Comparison of ENCODE assay signal across 1 cellular context in genomic region chr5:116763987-116764866, GRCh38.
TF ChIP-seq lines count a peak whose summit lies in the region.

No MANE protein-coding gene starts in this region.

TF ChIP-seq in GM12878, 131 proteins besides CTCF, POLR2A, EP300 and RAD21 (continued from another document and continues in another):
- no peak for TF ChIP-seq NKRF (conservative IDR thresholded peaks at IDR 0.05)
- no peak for TF ChIP-seq IRF3 (IDR thresholded peaks at IDR 0.05)
- TF ChIP-seq ZNF207 (IDR thresholded peaks at IDR 0.05; ENCODE audit: borderline replicate concordance): no peak; the same call in 1 of the 2 replicates
- no peak for TF ChIP-seq USF1 (IDR thresholded peaks at IDR 0.05; ENCODE audit: borderline replicate concordance, extremely low read length, insufficient read depth, low read depth, low read length)
- TF ChIP-seq E4F1 (IDR thresholded peaks at IDR 0.05; ENCODE audit: borderline replicate concordance, partially characterized antibody): no peak
- peak; percentile 90 for TF ChIP-seq MXI1 (IDR thresholded peaks at IDR 0.05; ENCODE audit: low read depth, low read length)
- TF ChIP-seq HDAC6 (IDR thresholded peaks at IDR 0.05; ENCODE audit: unreplicated experiment): no peak
- no peak for TF ChIP-seq NFXL1 (IDR thresholded peaks at IDR 0.05; ENCODE audit: borderline replicate concordance)
- TF ChIP-seq CHD1 (IDR thresholded peaks at IDR 0.05; ENCODE audit: low read depth, low read length): no peak
- TF ChIP-seq FOXK2 (IDR thresholded peaks at IDR 0.05): no peak
- TF ChIP-seq NR2F1 (conservative IDR thresholded peaks at IDR 0.05): peak; percentile 58
- TF ChIP-seq, protein P1, sequence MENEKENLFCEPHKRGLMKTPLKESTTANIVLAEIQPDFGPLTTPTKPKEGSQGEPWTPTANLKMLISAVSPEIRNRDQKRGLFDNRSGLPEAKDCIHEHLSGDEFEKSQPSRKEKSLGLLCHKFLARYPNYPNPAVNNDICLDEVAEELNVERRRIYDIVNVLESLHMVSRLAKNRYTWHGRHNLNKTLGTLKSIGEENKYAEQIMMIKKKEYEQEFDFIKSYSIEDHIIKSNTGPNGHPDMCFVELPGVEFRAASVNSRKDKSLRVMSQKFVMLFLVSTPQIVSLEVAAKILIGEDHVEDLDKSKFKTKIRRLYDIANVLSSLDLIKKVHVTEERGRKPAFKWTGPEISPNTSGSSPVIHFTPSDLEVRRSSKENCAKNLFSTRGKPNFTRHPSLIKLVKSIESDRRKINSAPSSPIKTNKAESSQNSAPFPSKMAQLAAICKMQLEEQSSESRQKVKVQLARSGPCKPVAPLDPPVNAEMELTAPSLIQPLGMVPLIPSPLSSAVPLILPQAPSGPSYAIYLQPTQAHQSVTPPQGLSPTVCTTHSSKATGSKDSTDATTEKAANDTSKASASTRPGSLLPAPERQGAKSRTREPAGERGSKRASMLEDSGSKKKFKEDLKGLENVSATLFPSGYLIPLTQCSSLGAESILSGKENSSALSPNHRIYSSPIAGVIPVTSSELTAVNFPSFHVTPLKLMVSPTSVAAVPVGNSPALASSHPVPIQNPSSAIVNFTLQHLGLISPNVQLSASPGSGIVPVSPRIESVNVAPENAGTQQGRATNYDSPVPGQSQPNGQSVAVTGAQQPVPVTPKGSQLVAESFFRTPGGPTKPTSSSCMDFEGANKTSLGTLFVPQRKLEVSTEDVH (IDR thresholded peaks at IDR 0.05; ENCODE audit: low read depth, partially characterized antibody): peak; percentile 75
- TF ChIP-seq BCL11A (IDR thresholded peaks at IDR 0.05; ENCODE audit: low read depth, low read length): peak; percentile 92
- no peak for TF ChIP-seq HDGF (IDR thresholded peaks at IDR 0.05)
- no peak for TF ChIP-seq CHD4 (IDR thresholded peaks at IDR 0.05)
- TF ChIP-seq RAD51 (IDR thresholded peaks at IDR 0.05): peak; percentile 52; the same call in 1 of the 2 replicates
- TF ChIP-seq CEBPB (IDR thresholded peaks at IDR 0.05; ENCODE audit: borderline replicate concordance in 1 of 2, low read depth in 2 of 2, low read length in 2 of 2): peak; percentile 59 to 69; a peak in 2 of 4 replicates
- TF ChIP-seq ZZZ3 (IDR thresholded peaks at IDR 0.05; ENCODE audit: control insufficient read depth, insufficient read length, low read depth): no peak
- no peak for TF ChIP-seq SPI1 (IDR thresholded peaks at IDR 0.05; ENCODE audit: borderline replicate concordance, insufficient read depth, low read depth, low read length)
- TF ChIP-seq ZNF24 (IDR thresholded peaks at IDR 0.05): peak; percentile 10; the same call in 1 of the 2 replicates
- TF ChIP-seq IRF4 (IDR thresholded peaks at IDR 0.05; ENCODE audit: low read depth, low read length): peak; percentile 83
- TF ChIP-seq RFX5 (IDR thresholded peaks at IDR 0.05; ENCODE audit: low read depth, low read length): no peak
- TF ChIP-seq CHD2 (IDR thresholded peaks at IDR 0.05; ENCODE audit: borderline replicate concordance, low read depth, low read length): peak; percentile 79; the same call in 1 of the 2 replicates
- peak; percentile 72 for TF ChIP-seq CREB1 (IDR thresholded peaks at IDR 0.05; ENCODE audit: low read depth)
- peak; percentile 9; the same call in 1 of the 2 replicates for TF ChIP-seq GABPA (IDR thresholded peaks at IDR 0.05; ENCODE audit: low read depth)
- TF ChIP-seq, protein P2, sequence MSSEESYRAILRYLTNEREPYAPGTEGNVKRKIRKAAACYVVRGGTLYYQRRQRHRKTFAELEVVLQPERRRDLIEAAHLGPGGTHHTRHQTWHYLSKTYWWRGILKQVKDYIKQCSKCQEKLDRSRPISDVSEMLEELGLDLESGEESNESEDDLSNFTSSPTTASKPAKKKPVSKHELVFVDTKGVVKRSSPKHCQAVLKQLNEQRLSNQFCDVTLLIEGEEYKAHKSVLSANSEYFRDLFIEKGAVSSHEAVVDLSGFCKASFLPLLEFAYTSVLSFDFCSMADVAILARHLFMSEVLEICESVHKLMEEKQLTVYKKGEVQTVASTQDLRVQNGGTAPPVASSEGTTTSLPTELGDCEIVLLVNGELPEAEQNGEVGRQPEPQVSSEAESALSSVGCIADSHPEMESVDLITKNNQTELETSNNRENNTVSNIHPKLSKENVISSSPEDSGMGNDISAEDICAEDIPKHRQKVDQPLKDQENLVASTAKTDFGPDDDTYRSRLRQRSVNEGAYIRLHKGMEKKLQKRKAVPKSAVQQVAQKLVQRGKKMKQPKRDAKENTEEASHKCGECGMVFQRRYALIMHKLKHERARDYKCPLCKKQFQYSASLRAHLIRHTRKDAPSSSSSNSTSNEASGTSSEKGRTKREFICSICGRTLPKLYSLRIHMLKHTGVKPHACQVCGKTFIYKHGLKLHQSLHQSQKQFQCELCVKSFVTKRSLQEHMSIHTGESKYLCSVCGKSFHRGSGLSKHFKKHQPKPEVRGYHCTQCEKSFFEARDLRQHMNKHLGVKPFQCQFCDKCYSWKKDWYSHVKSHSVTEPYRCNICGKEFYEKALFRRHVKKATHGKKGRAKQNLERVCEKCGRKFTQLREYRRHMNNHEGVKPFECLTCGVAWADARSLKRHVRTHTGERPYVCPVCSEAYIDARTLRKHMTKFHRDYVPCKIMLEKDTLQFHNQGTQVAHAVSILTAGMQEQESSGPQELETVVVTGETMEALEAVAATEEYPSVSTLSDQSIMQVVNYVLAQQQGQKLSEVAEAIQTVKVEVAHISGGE (CRISPR knock-in tag; IDR thresholded peaks at IDR 0.05): no peak
- peak; percentile 90 for TF ChIP-seq POLR2AphosphoS2 (IDR thresholded peaks at IDR 0.05; ENCODE audit: low read depth, low read length)
- no peak for TF ChIP-seq YBX1 (IDR thresholded peaks at IDR 0.05)
- TF ChIP-seq SMAD1 (IDR thresholded peaks at IDR 0.05; ENCODE audit: low read depth, partially characterized antibody): peak; percentile 96
- peak; percentile 94 for TF ChIP-seq ATF7 (IDR thresholded peaks at IDR 0.05; ENCODE audit: low read depth)
- TF ChIP-seq TARDBP (IDR thresholded peaks at IDR 0.05; ENCODE audit: borderline replicate concordance): peak; percentile 71; the same call in 1 of the 2 replicates
- no peak for TF ChIP-seq SREBF2 (IDR thresholded peaks at IDR 0.05; ENCODE audit: low read length)
- TF ChIP-seq, protein P3, sequence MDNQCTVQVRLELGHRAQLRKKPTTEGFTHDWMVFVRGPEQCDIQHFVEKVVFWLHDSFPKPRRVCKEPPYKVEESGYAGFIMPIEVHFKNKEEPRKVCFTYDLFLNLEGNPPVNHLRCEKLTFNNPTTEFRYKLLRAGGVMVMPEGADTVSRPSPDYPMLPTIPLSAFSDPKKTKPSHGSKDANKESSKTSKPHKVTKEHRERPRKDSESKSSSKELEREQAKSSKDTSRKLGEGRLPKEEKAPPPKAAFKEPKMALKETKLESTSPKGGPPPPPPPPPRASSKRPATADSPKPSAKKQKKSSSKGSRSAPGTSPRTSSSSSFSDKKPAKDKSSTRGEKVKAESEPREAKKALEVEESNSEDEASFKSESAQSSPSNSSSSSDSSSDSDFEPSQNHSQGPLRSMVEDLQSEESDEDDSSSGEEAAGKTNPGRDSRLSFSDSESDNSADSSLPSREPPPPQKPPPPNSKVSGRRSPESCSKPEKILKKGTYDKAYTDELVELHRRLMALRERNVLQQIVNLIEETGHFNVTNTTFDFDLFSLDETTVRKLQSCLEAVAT (IDR thresholded peaks at IDR 0.05): peak; percentile 99
- peak; percentile 98 for TF ChIP-seq RELA (IDR thresholded peaks at IDR 0.05; ENCODE audit: borderline replicate concordance, partially characterized antibody)
- no peak for TF ChIP-seq ASH2L (IDR thresholded peaks at IDR 0.05; ENCODE audit: borderline replicate concordance, low read depth)
- no peak for TF ChIP-seq KAT2A (conservative IDR thresholded peaks at IDR 0.05; ENCODE audit: control insufficient read depth, low read depth, low read length)
- TF ChIP-seq MYC (IDR thresholded peaks at IDR 0.05; ENCODE audit: insufficient read depth, insufficient read length, insufficient replicate concordance, low read length, severe bottlenecking): no peak
- TF ChIP-seq YY1 (IDR thresholded peaks at IDR 0.05; ENCODE audit: low read depth, low read length): peak; percentile 53; the same call in 1 of the 2 replicates
- TF ChIP-seq REST (IDR thresholded peaks at IDR 0.05; ENCODE audit: low read depth, low read length): no peak
- no peak for TF ChIP-seq NRF1 (conservative IDR thresholded peaks at IDR 0.05; ENCODE audit: low read depth, low read length)
- TF ChIP-seq, protein P4, sequence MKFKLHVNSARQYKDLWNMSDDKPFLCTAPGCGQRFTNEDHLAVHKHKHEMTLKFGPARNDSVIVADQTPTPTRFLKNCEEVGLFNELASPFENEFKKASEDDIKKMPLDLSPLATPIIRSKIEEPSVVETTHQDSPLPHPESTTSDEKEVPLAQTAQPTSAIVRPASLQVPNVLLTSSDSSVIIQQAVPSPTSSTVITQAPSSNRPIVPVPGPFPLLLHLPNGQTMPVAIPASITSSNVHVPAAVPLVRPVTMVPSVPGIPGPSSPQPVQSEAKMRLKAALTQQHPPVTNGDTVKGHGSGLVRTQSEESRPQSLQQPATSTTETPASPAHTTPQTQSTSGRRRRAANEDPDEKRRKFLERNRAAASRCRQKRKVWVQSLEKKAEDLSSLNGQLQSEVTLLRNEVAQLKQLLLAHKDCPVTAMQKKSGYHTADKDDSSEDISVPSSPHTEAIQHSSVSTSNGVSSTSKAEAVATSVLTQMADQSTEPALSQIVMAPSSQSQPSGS (IDR thresholded peaks at IDR 0.05; ENCODE audit: low read length): peak; percentile 83; the same call in 1 of the 2 replicates
